22 cellular contexts compared by ENCODE assay signal in the genomic region with DNA sequence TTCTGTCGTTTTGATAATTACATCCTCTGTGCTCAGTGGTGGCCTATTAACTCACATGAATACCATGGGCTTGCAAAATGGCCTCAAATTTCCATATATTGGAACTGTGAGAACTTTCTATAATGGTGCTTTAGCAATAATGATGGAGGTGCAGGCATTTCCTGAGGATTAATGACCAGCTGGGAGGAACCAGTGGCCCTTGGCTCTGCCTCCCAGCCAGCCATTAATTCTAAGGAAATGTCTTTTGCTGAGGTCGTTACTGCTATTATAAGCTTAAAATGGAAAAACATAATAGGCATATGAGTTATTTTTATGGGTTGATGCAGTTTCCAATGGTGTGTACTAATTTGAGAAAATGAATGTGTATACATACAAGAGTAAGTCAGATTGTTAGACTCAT. TPM values are rescaled to one million over a fixed set of nuclear protein-coding genes. Genes with fewer than 3 reads are reported as not detected.
"Had no signal": no experiment of that assay in that cellular context is flagged by ENCODE, and none has a peak within 500 bp of the region (broad histone marks: within the 10 kb centered on the region; RNA-seq: fewer than 3 reads in every experiment).

No MANE protein-coding gene starts in this region.

- H3K4me3 ChIP-seq: coronary artery, heart right ventricle, left ventricle myocardium inferior, spleen, thoracic aorta, upper lobe of left lung had no signal

- H2AFZ ChIP-seq: parathyroid adenoma had no signal

- H3K4me3 Mint-ChIP-seq: activated CD4-positive, alpha-beta T cell treated with anti-CD3 and anti-CD28 coated beads for 36 hours; activated naive CD8-positive, alpha-beta T cell treated with anti-CD3 and anti-CD28 coated beads for 36 hours; brain; central memory CD8-positive, alpha-beta T cell; naive thymus-derived CD8-positive, alpha-beta T cell; stimulated activated memory B cell treated with anti-CD40 and anti-IgM and Interleukin-4, amounts not matched to agents 10 μg/mL and 1 μg/mL and 100 μg/mL, for 72 hours; WTC11 had no signal

- H3K27me3 Mint-ChIP-seq: activated naive CD8-positive, alpha-beta T cell treated with anti-CD3 and anti-CD28 coated beads for 36 hours; brain; central memory CD8-positive, alpha-beta T cell had no signal

- H3K4me1 ChIP-seq: left ventricle myocardium inferior, parathyroid adenoma, spleen, upper lobe of left lung had no signal

- H3K36me3 Mint-ChIP-seq: activated naive CD8-positive, alpha-beta T cell treated with anti-CD3 and anti-CD28 coated beads for 36 hours; naive thymus-derived CD8-positive, alpha-beta T cell; stimulated activated memory B cell treated with anti-CD40 and anti-IgM and Interleukin-4, amounts not matched to agents 10 μg/mL and 1 μg/mL and 100 μg/mL, for 72 hours had no signal

- DNase-seq: activated CD4-positive, alpha-beta T cell treated with anti-CD3 and anti-CD28 coated beads for 36 hours; activated CD4-positive, alpha-beta T cell treated with anti-CD3 and anti-CD28 coated beads, Interleukin-2, amount 50 U/mL, for 48 hours; activated naive CD4-positive, alpha-beta T cell; activated naive CD8-positive, alpha-beta T cell treated with anti-CD3 and anti-CD28 coated beads for 36 hours; amygdala; heart right ventricle; left ventricle myocardium inferior; mesendoderm; naive thymus-derived CD8-positive, alpha-beta T cell; spleen; stimulated activated CD4-positive, alpha-beta T cell treated with anti-CD3 and anti-CD28 coated beads, Interleukin-4, amount 100 ng/mL, for 4 hours; upper lobe of left lung had no signal

- H3K27ac ChIP-seq: coronary artery, heart right ventricle, left ventricle myocardium inferior, parathyroid adenoma, spleen, thoracic aorta, upper lobe of left lung had no signal

- ATAC-seq: activated CD4-positive, alpha-beta T cell treated with anti-CD3 and anti-CD28 coated beads for 36 hours; esophagus mucosa; heart right ventricle; naive thymus-derived CD8-positive, alpha-beta T cell; sciatic nerve; stimulated activated memory B cell treated with anti-CD40 and anti-IgM and Interleukin-4, amounts not matched to agents 10 μg/mL and 1 μg/mL and 100 μg/mL, for 72 hours; WTC11 had no signal

- H3K9me3 Mint-ChIP-seq: activated naive CD8-positive, alpha-beta T cell treated with anti-CD3 and anti-CD28 coated beads for 36 hours; central memory CD8-positive, alpha-beta T cell; naive thymus-derived CD8-positive, alpha-beta T cell; stimulated activated memory B cell treated with anti-CD40 and anti-IgM and Interleukin-4, amounts not matched to agents 10 μg/mL and 1 μg/mL and 100 μg/mL, for 72 hours; WTC11 had no signal

- H3K9me3 ChIP-seq: heart right ventricle, left ventricle myocardium inferior, spleen, thoracic aorta, upper lobe of left lung had no signal

- H3K4me1 Mint-ChIP-seq: activated CD4-positive, alpha-beta T cell treated with anti-CD3 and anti-CD28 coated beads for 36 hours; activated naive CD8-positive, alpha-beta T cell treated with anti-CD3 and anti-CD28 coated beads for 36 hours; central memory CD8-positive, alpha-beta T cell; naive thymus-derived CD8-positive, alpha-beta T cell; stimulated activated memory B cell treated with anti-CD40 and anti-IgM and Interleukin-4, amounts not matched to agents 10 μg/mL and 1 μg/mL and 100 μg/mL, for 72 hours had no signal

- H3K27me3 ChIP-seq: heart right ventricle, spleen, upper lobe of left lung had no signal

- H3K9ac ChIP-seq: parathyroid adenoma had no signal

- H3K36me3 ChIP-seq: heart right ventricle, left ventricle myocardium inferior, spleen, thoracic aorta, upper lobe of left lung had no signal

- H3K27ac Mint-ChIP-seq: activated CD4-positive, alpha-beta T cell treated with anti-CD3 and anti-CD28 coated beads for 36 hours; activated naive CD8-positive, alpha-beta T cell treated with anti-CD3 and anti-CD28 coated beads for 36 hours; brain; naive thymus-derived CD8-positive, alpha-beta T cell; stimulated activated memory B cell treated with anti-CD40 and anti-IgM and Interleukin-4, amounts not matched to agents 10 μg/mL and 1 μg/mL and 100 μg/mL, for 72 hours; WTC11 had no signal

RNA-seq across cellular contexts. Expression of gene HMGA2, which starts 33.6 kb away (rescaled TPM):
- total RNA-seq: activated CD4-positive, alpha-beta T cell treated with anti-CD3 and anti-CD28 coated beads for 36 hours; activated naive CD8-positive, alpha-beta T cell treated with anti-CD3 and anti-CD28 coated beads for 36 hours; left ventricle myocardium inferior; naive thymus-derived CD8-positive, alpha-beta T cell; T-helper 2 cell treated with Interferon-gamma antibody and Interleukin-4, amounts not matched to agents 100 ng/mL and 5 ng/mL, for 36 hours had no signal
- polyA plus RNA-seq: naive thymus-derived CD8-positive, alpha-beta T cell had no signal
